Comparison of ENCODE assay signal across 26 cellular contexts in genomic region chr2:72129676-72130340, GRCh38. TPM values are rescaled to one million over a fixed set of nuclear protein-coding genes. Genes with fewer than 3 reads are reported as not detected.
DNase-seq lines count a peak whose midpoint lies in the region; ATAC-seq and TF ChIP-seq lines count a peak whose summit lies in the region.
"Had no signal": no experiment of that assay in that cellular context is flagged by ENCODE, and none has a peak within 500 bp of the region (broad histone marks: within the 10 kb centered on the region; RNA-seq: fewer than 3 reads in every experiment).

No MANE protein-coding gene starts in this region.

- intact Hi-C loops in thyroid gland (cut with DNase I): loop anchor here (10.0 kb wide), 2 partner anchors 515 to 575 kb away; no protein-coding TSS in a partner anchor

- peak; percentile 7 for DNase-seq in activated CD8-positive, alpha-beta memory T cell treated with anti-CD3 and anti-CD28 coated beads, Interleukin-2, amount 50 U/mL, for 48 hours
- DNase-seq in activated CD8-positive, alpha-beta memory T cell treated with anti-CD3 and anti-CD28 coated beads, Interleukin-2, amount 10 ng/mL, durations not matched to agents 7 days and 5 days: no peak
- peak; percentile 39 for DNase-seq in chondrocyte (ENCODE audit: low spot score)
- DNase-seq in mesenteric fat pad (ENCODE audit: low spot score): peak; percentile 60
- peak; percentile 69 to 72 for DNase-seq in thyroid gland
- no peak for DNase-seq in LoVo (ENCODE audit: low spot score)
- DNase-seq: activated CD8-positive, alpha-beta T cell treated with anti-CD3 and anti-CD28 coated beads for 36 hours; BE2C; effector CD4-positive, alpha-beta T cell; GOT3; IMR-90; MG63; NCI-H774; PC-3; stimulated activated CD4-positive, alpha-beta T cell treated with anti-CD3 and anti-CD28 coated beads, Interleukin-2, amount 100 ng/mL, for 24 hours; T-helper 2 cell had no signal

- no peaks in the 10 kb centered on the region for H3K9me3 Mint-ChIP-seq in activated CD8-positive, alpha-beta memory T cell treated with anti-CD3 and anti-CD28 coated beads, Interleukin-2, amount 10 ng/mL, durations not matched to agents 7 days and 5 days (ENCODE audit: low read depth)
- H3K9me3 Mint-ChIP-seq in chondrocyte (ENCODE audit: low read depth): no peaks in the 10 kb centered on the region
- H3K9me3 Mint-ChIP-seq: activated CD8-positive, alpha-beta T cell treated with anti-CD3 and anti-CD28 coated beads for 36 hours; activated T-helper 1 cell treated with anti-CD3 and anti-CD28 coated beads, Interleukin-12 subunit alpha, Interleukin-12 subunit beta, Interleukin-2, Interleukin-4 antibody, amounts not matched to agents 30 ng/mL and 10 ng/mL and 1 ng/mL, durations not matched to agents 14 hours and 24 hours and 36 hours; stimulated activated naive CD8-positive, alpha-beta T cell treated with anti-CD3 and anti-CD28 coated beads, Interleukin-15, Interleukin-2, amounts not matched to agents 100 ng/mL and 50 ng/mL, for 24 hours had no signal

- TF ChIP-seq CTCF in chondrocyte (IDR thresholded peaks at IDR 0.05): no peak
- no peak for TF ChIP-seq CTCF in thyroid gland (IDR thresholded peaks at IDR 0.05)

- CTCF ChIA-PET in activated CD8-positive, alpha-beta memory T cell treated with anti-CD3 and anti-CD28 coated beads, Interleukin-2, amount 10 ng/mL, durations not matched to agents 7 days and 5 days (lab: Charles Lee): no interaction called here

- H3K27me3 ChIP-seq in thyroid gland: no peaks in the 10 kb centered on the region
- H3K27me3 ChIP-seq: BE2C, MG63, SJCRH30 had no signal

- peaks cover 7 to 10% of the 10 kb centered on the region in 2 donors for H3K4me1 ChIP-seq in thyroid gland
- H3K4me1 ChIP-seq: BE2C, heart left ventricle had no signal

- H3K4me1 Mint-ChIP-seq in activated CD8-positive, alpha-beta memory T cell treated with anti-CD3 and anti-CD28 coated beads, Interleukin-2, amount 10 ng/mL, durations not matched to agents 7 days and 5 days: no peaks in the 10 kb centered on the region
- no peaks in the 10 kb centered on the region for H3K4me1 Mint-ChIP-seq in chondrocyte (ENCODE audit: low read depth)

- H3K27ac Mint-ChIP-seq in activated CD8-positive, alpha-beta memory T cell treated with anti-CD3 and anti-CD28 coated beads, Interleukin-2, amount 10 ng/mL, durations not matched to agents 7 days and 5 days: no peak overlapping the region
- H3K27ac Mint-ChIP-seq in chondrocyte (ENCODE audit: unreplicated experiment): no peak overlapping the region
- H3K27ac Mint-ChIP-seq: activated CD8-positive, alpha-beta T cell treated with anti-CD3 and anti-CD28 coated beads for 36 hours; activated T-helper 1 cell treated with anti-CD3 and anti-CD28 coated beads, Interleukin-12 subunit alpha, Interleukin-12 subunit beta, Interleukin-2, Interleukin-4 antibody, amounts not matched to agents 30 ng/mL and 10 ng/mL and 1 ng/mL, durations not matched to agents 14 hours and 24 hours and 36 hours; stimulated activated naive CD8-positive, alpha-beta T cell treated with anti-CD3 and anti-CD28 coated beads, Interleukin-15, Interleukin-2, amounts not matched to agents 100 ng/mL and 50 ng/mL, for 24 hours; WTC11 had no signal

- no peak overlapping the region for H3K4me3 ChIP-seq in thyroid gland (replicated peaks in 1 of 3)
- H3K4me3 ChIP-seq: cardiac muscle cell, heart left ventricle, lung, MG63 had no signal

- H3K9me3 ChIP-seq in thyroid gland: no peaks in the 10 kb centered on the region
- H3K9me3 ChIP-seq: BE2C, heart left ventricle, MG63, SJCRH30 had no signal

- H3K4me3 Mint-ChIP-seq in activated CD8-positive, alpha-beta memory T cell treated with anti-CD3 and anti-CD28 coated beads, Interleukin-2, amount 10 ng/mL, durations not matched to agents 7 days and 5 days: no peak overlapping the region
- no peak overlapping the region for H3K4me3 Mint-ChIP-seq in chondrocyte (ENCODE audit: unreplicated experiment)
- H3K4me3 Mint-ChIP-seq: activated CD8-positive, alpha-beta T cell treated with anti-CD3 and anti-CD28 coated beads for 36 hours; activated T-helper 1 cell treated with anti-CD3 and anti-CD28 coated beads, Interleukin-12 subunit alpha, Interleukin-12 subunit beta, Interleukin-2, Interleukin-4 antibody, amounts not matched to agents 30 ng/mL and 10 ng/mL and 1 ng/mL, durations not matched to agents 14 hours and 24 hours and 36 hours; stimulated activated naive CD8-positive, alpha-beta T cell treated with anti-CD3 and anti-CD28 coated beads, Interleukin-15, Interleukin-2, amounts not matched to agents 100 ng/mL and 50 ng/mL, for 24 hours; WTC11 had no signal

- WGBS in thyroid gland, 2 donors: 50 to 56% methylated on average over 9 of the region's 9 CpGs

- H3K27ac ChIP-seq in thyroid gland: peak overlapping the region in 1 of 3 donors; percentile 1
- H3K27ac ChIP-seq: cardiac muscle cell, heart left ventricle, HL-60, SJCRH30 had no signal

- H3K36me3 ChIP-seq in thyroid gland: peaks cover 0 to 4% of the 10 kb centered on the region in 2 donors
- H3K36me3 ChIP-seq: BE2C, cardiac muscle cell, heart left ventricle, SJCRH30 had no signal

- H3K36me3 Mint-ChIP-seq in activated CD8-positive, alpha-beta memory T cell treated with anti-CD3 and anti-CD28 coated beads, Interleukin-2, amount 10 ng/mL, durations not matched to agents 7 days and 5 days: no peaks in the 10 kb centered on the region
- H3K36me3 Mint-ChIP-seq in chondrocyte (ENCODE audit: low read depth): no peaks in the 10 kb centered on the region
- H3K36me3 Mint-ChIP-seq: WTC11 had no signal

- peaks cover 3% of the 10 kb centered on the region for H3K27me3 Mint-ChIP-seq in activated CD8-positive, alpha-beta memory T cell treated with anti-CD3 and anti-CD28 coated beads, Interleukin-2, amount 10 ng/mL, durations not matched to agents 7 days and 5 days
- peaks cover 1% of the 10 kb centered on the region for H3K27me3 Mint-ChIP-seq in chondrocyte (ENCODE audit: low read depth)
- H3K27me3 Mint-ChIP-seq: stimulated activated naive CD8-positive, alpha-beta T cell treated with anti-CD3 and anti-CD28 coated beads, Interleukin-15, Interleukin-2, amounts not matched to agents 100 ng/mL and 50 ng/mL, for 24 hours had no signal

- no peak for ATAC-seq in activated CD8-positive, alpha-beta memory T cell treated with anti-CD3 and anti-CD28 coated beads, Interleukin-2, amount 10 ng/mL, durations not matched to agents 7 days and 5 days
- ATAC-seq in GM21619 (IDR thresholded peaks at IDR 0.05; ENCODE audit: unreplicated experiment) (no peak), HG03520 (IDR thresholded peaks at IDR 0.05; ENCODE audit: unreplicated experiment) (no peak)
- ATAC-seq: activated CD8-positive, alpha-beta T cell treated with anti-CD3 and anti-CD28 coated beads for 36 hours; heart left ventricle; PC-3 had no signal

- TF ChIP-seq POLR2A in thyroid gland (IDR thresholded peaks at IDR 0.05): no peak

RNA-seq across cellular contexts. Expression of gene CYP26B1, which starts 17.9 kb away (rescaled TPM):
- total RNA-seq in activated CD8-positive, alpha-beta memory T cell treated with anti-CD3 and anti-CD28 coated beads, Interleukin-2, amount 10 ng/mL, durations not matched to agents 7 days and 5 days: not detected
- 2.7 to 4.9 TPM (median 4.7 TPM) in 3 replicates for total RNA-seq in chondrocyte
- 41.9 TPM for total RNA-seq in mesenteric fat pad
- total RNA-seq in thyroid gland: 10 to 100 TPM; 11.8 to 24.2 (median 16.3) TPM
- total RNA-seq: activated CD8-positive, alpha-beta T cell treated with anti-CD3 and anti-CD28 coated beads for 36 hours; activated T-helper 1 cell treated with anti-CD3 and anti-CD28 coated beads, Interleukin-12 subunit alpha, Interleukin-12 subunit beta, Interleukin-2, Interleukin-4 antibody, amounts not matched to agents 30 ng/mL and 10 ng/mL and 1 ng/mL, durations not matched to agents 14 hours and 24 hours and 36 hours; IMR-90 had no signal

Comparison
In these comparisons a context has a peak if more than half of its experiments do, and no peak if none do; other contexts are left out.
1. DNase-seq: peak in activated CD8-positive, alpha-beta memory T cell treated with anti-CD3 and anti-CD28 coated beads, Interleukin-2, amount 50 U/mL, for 48 hours (single experiment), chondrocyte (single experiment), mesenteric fat pad (single experiment) and thyroid gland (2 of 2); none in activated CD8-positive, alpha-beta memory T cell treated with anti-CD3 and anti-CD28 coated beads, Interleukin-2, amount 10 ng/mL, durations not matched to agents 7 days and 5 days (single experiment) and LoVo (single experiment).